8 cellular contexts compared by ENCODE assay signal in genomic region chr9:91360551-91361293, GRCh38. TPM values are rescaled to one million over a fixed set of nuclear protein-coding genes. Genes with fewer than 3 reads are reported as not detected.
A peak's percentile ranks its signal among the peaks of the same experiment; 100 is the strongest.
DNase-seq lines count a peak whose midpoint lies in the region; ATAC-seq, FAIRE-seq and TF ChIP-seq lines count a peak whose summit lies in the region.

No MANE protein-coding gene starts in this region.

- 1% methylated on average over 10 of the region's 10 CpGs for WGBS in K562 (ENCODE audit: insufficient coverage, low coverage, missing lambda C conversion rate)

- peak overlapping the region; percentile 97 for H3K4me2 ChIP-seq in K562 (ENCODE audit: insufficient read depth, low read length)

- TF ChIP-seq RAD21 in K562 (CRISPR knock-in tag; conservative IDR thresholded peaks at IDR 0.05 in 1 of 2, IDR thresholded peaks at IDR 0.05 in 1 of 2), result no peak

- H3K79me2 ChIP-seq in K562 (ENCODE audit: control insufficient read depth, insufficient read depth, low read length), result peaks cover 50% of the 10 kb centered on the region

- H3K4me1 Mint-ChIP-seq in Calu3 (ENCODE audit: low read depth, unreplicated experiment), result peaks cover 26% of the 10 kb centered on the region

- H3K9me3 Mint-ChIP-seq in Calu3 (ENCODE audit: low read depth, unreplicated experiment), result no peaks in the 10 kb centered on the region

- TF ChIP-seq EP300 in K562 (IDR thresholded peaks at IDR 0.05; ENCODE audit: low read length), result no peak

- CTCF ChIA-PET in Calu3 (lab: Charles Lee), result interaction anchor here (1.2 kb wide), 1 partner anchor 446 kb away, joined by 3 read pairs; no protein-coding TSS in a partner anchor
- CTCF ChIA-PET in K562 (lab: Yijun Ruan, JAX; ENCODE audit: low intra/inter-chr PET ratio), result interaction anchor here (0.7 kb wide), 1 partner anchor 61 kb away, joined by 7 read pairs; no protein-coding TSS in a partner anchor

- H3K27ac Mint-ChIP-seq in Calu3 (ENCODE audit: unreplicated experiment), result peak overlapping the region; percentile 83

- DNase-seq in Calu3 (no peak), K562 (ENCODE audit: extremely low read depth in 1 of 4, low spot score in 3 of 4) (peak in 1 of 4 experiments; percentile 6), left lung (no peak), thoracic aorta (ENCODE audit: low spot score) (no peak), ACHN (no peak), GOT3 (lab: John Stamatoyannopoulos, UW) (no peak)
- no peak for DNase-seq in Jurkat, Clone E6-1 (ENCODE audit: low read depth, low spot score)

- H3K27me3 Mint-ChIP-seq in Calu3 (ENCODE audit: unreplicated experiment), result no peaks in the 10 kb centered on the region

- ATAC-seq in K562, result peak; percentile 19; the same call in 2 of the 3 replicates
- ATAC-seq in left lung, result peak; percentile 15
- ATAC-seq in thoracic aorta (ENCODE audit: insufficient number of reproducible peaks, low FRiP score, low read depth), result no peak
- ATAC-seq in GM19467 (IDR thresholded peaks at IDR 0.05; ENCODE audit: unreplicated experiment), result no peak

- in situ Hi-C loops in K562 (cut with MboI), result loop anchor here (5.0 kb wide), 1 partner anchor 62 kb away; the partner anchor contains the start of gene NFIL3
- in situ Hi-C loops in ACHN (cut with HindIII; ENCODE audit: low pct_ligation_motif_present, low pct_unique_long_range_greater_than_20kb, low sequenced_read_pairs), result no loop called here

- H4K20me1 ChIP-seq in K562 (replicated peaks; ENCODE audit: control insufficient read depth, insufficient read depth, low read length), result no peaks in the 10 kb centered on the region

- H3K4me3 Mint-ChIP-seq in Calu3 (ENCODE audit: low read depth, unreplicated experiment), result peak overlapping the region; percentile 91

- TF ChIP-seq CTCF in Calu3 (IDR thresholded peaks at IDR 0.05; ENCODE audit: unreplicated experiment), result no peak
- no peak for TF ChIP-seq CTCF in K562 (IDR thresholded peaks at IDR 0.05 in 2 of 3, conservative IDR thresholded peaks at IDR 0.05 in 1 of 3; ENCODE audit: insufficient read depth in 2 of 3, low read depth in 1 of 3, low read length in 3 of 3)
- no peak for TF ChIP-seq CTCF in left lung (IDR thresholded peaks at IDR 0.05)
- no peak for TF ChIP-seq CTCF in thoracic aorta (IDR thresholded peaks at IDR 0.05)

- H3K27me3 ChIP-seq in K562 (ENCODE audit: control insufficient read depth in 2 of 2, insufficient read depth in 2 of 2, low read length in 2 of 2) (no peaks in the 10 kb centered on the region), left lung (no peaks in the 10 kb centered on the region), thoracic aorta (replicated peaks; ENCODE audit: insufficient read depth) (no peaks in the 10 kb centered on the region)

- peaks cover 36% of the 10 kb centered on the region for H3K36me3 ChIP-seq in K562 (ENCODE audit: control insufficient read depth, insufficient read depth, low read length)
- H3K36me3 ChIP-seq in left lung, result no peaks in the 10 kb centered on the region
- no peaks in the 10 kb centered on the region for H3K36me3 ChIP-seq in thoracic aorta

- peaks cover 13 to 15% of the 10 kb centered on the region in 2 experiments; a peak in 3 of 5 replicates for H3K4me1 ChIP-seq in K562 (replicated peaks in 1 of 2; ENCODE audit: control insufficient read depth in 2 of 2, insufficient read depth in 2 of 2, low read length in 2 of 2)
- peaks cover 11 to 31% of the 10 kb centered on the region in 2 donors for H3K4me1 ChIP-seq in left lung
- peaks cover 14 to 27% of the 10 kb centered on the region in 2 donors for H3K4me1 ChIP-seq in thoracic aorta (ENCODE audit: control insufficient read depth in 1 of 2, low read depth in 2 of 2)

- H3K36me3 Mint-ChIP-seq in Calu3 (ENCODE audit: insufficient read depth, unreplicated experiment), result peaks cover 17% of the 10 kb centered on the region

- BruUV-seq in Calu3 (replicated peaks; lab: Mats Ljungman, UMichigan) (no TSS peak), K562 (replicated peaks; lab: Mats Ljungman, UMichigan) (TSS peak; percentile 39)

- TF ChIP-seq POLR2A in K562 (conservative IDR thresholded peaks at IDR 0.05), result no peak

- peak overlapping the region; percentile 92 to 97 for H3K9ac ChIP-seq in K562 (ENCODE audit: insufficient read depth in 1 of 2, low read depth in 2 of 2, low read length in 2 of 2)

- H3K9me3 ChIP-seq in K562 (replicated peaks; ENCODE audit: control insufficient read depth, insufficient read depth, low read depth, low read length) (peaks cover 8% of the 10 kb centered on the region), left lung (no peaks in the 10 kb centered on the region), thoracic aorta (no peaks in the 10 kb centered on the region)

- intact Hi-C loops in Calu3 (cut with micrococcal nuclease; ENCODE audit: unreplicated experiment) (no loop called here), K562 (cut with micrococcal nuclease) (loop anchor here (1.0 kb wide), 1 partner anchor 59 kb away; no protein-coding TSS in a partner anchor), left lung (cut with DNase I) (no loop called here)

- POLR2A ChIA-PET in K562 (lab: Yijun Ruan, JAX), result interaction anchor here (0.9 to 3.0 kb wide), 6 partner anchors 9 to 63 kb away, joined by 3 to 12 read pairs (median 5); partner anchors contain the start of gene NFIL3

- peak overlapping the region; percentile 89 for H3K4me3 ChIP-seq in Jurkat, Clone E6-1 (ENCODE audit: low read length)
- H3K4me3 ChIP-seq in K562 (peak overlapping the region; percentile 96), left lung (peak overlapping the region; percentile 99 to 100), thoracic aorta (peak overlapping the region; percentile 95)

- H2AFZ ChIP-seq in K562 (ENCODE audit: low read depth, low read length), result peak overlapping the region; percentile 100

- no peaks in the 10 kb centered on the region for H3K9me1 ChIP-seq in K562 (ENCODE audit: control insufficient read depth, insufficient read depth, low read length)

- H3K27ac ChIP-seq in K562 (ENCODE audit: extremely low read depth, low read depth, low read length), result peak overlapping the region; percentile 93
- H3K27ac ChIP-seq in left lung, result peak overlapping the region; percentile 85 to 88
- peak overlapping the region; percentile 81 to 85 for H3K27ac ChIP-seq in thoracic aorta

- peak; percentile 26 for FAIRE-seq in K562 (lab: Jason Lieb, UNC)

TF ChIP-seq in K562, 482 proteins besides CTCF, POLR2A, EP300 and RAD21:
- TF ChIP-seq ZKSCAN3 (CRISPR knock-in tag; IDR thresholded peaks at IDR 0.05) (no peak), AFF1 (IDR thresholded peaks at IDR 0.05; ENCODE audit: low read depth in 1 of 2, partially characterized antibody in 2 of 2) (peak in 1 of 2 experiments; percentile 45), ZNF316 (IDR thresholded peaks at IDR 0.05) (peak; percentile 80)

RNA-seq across cellular contexts. Expression of gene AUH, which starts 1.0 kb away (rescaled TPM):
- total RNA-seq in Calu3 (2022), result 12.6 and 13.4 TPM in 2 replicates
- 14.5 TPM for polyA plus RNA-seq in Jurkat, Clone E6-1 (2012; ENCODE audit: insufficient read depth, insufficient read length)
- total RNA-seq in K562 (2011; cell fraction: chromatin; rRNA removed; ENCODE audit: low replicate concordance), result 16.8 and 53.1 TPM in 2 replicates
- total RNA-seq in K562 (2011; cell fraction: nucleolus; rRNA removed), result 7.8 and 11.6 TPM in 2 replicates
- 18.8 and 30.1 TPM in 2 replicates for total RNA-seq in K562 (2011; cell fraction: nucleoplasm; rRNA removed)
- 29.0 and 32.8 TPM in 2 replicates for total RNA-seq in K562 (2014; rRNA removed)
- 11.1 and 12.4 TPM in 2 replicates for total RNA-seq in K562 (2014; rRNA removed; fragmentation: Illumina TruSeq; extraction: Trizol)
- total RNA-seq in K562 (2015; rRNA removed; fragmentation: Illumina TruSeq; extraction: Trizol), result 9.4 and 10.1 TPM in 2 replicates
- total RNA-seq in K562 (2021), result 12.7 and 13.5 TPM in 2 replicates
- polyA plus RNA-seq in K562 (2011; rRNA removed), result 6.3 and 6.9 TPM in 2 replicates
- 2.6 and 3.3 TPM in 2 replicates for polyA plus RNA-seq in K562 (2011; cell fraction: cytosol; rRNA removed)
- 10.3 and 13.3 TPM in 2 replicates for polyA plus RNA-seq in K562 (2011; cell fraction: nucleus; rRNA removed)
- 6.8 and 9.1 TPM in 2 replicates for polyA plus RNA-seq in K562 (2012)
- polyA plus RNA-seq in K562 (2014; fragmentation: Illumina TruSeq; extraction: Trizol), result 6.1 and 6.3 TPM in 2 replicates
- 1 to 10 TPM; 3.4 to 4.5 TPM for polyA plus RNA-seq in K562 (2014; fragmentation: Nextera tagmentation; extraction: Ambion mirVana)
- 16.3 and 16.8 TPM in 2 replicates for polyA plus RNA-seq in K562 (2014; rRNA removed)
- polyA minus RNA-seq in K562 (2011; rRNA and poly(A)+ RNA removed), result 11.6 and 12.7 TPM in 2 replicates
- polyA minus RNA-seq in K562 (2011; cell fraction: cytosol; rRNA and poly(A)+ RNA removed), result 2.7 and 3.0 TPM in 2 replicates
- polyA minus RNA-seq in K562 (2011; cell fraction: nucleus; rRNA and poly(A)+ RNA removed), result 22.3 and 25.0 TPM in 2 replicates
- 10 to 100 TPM; 13.6 to 16.8 TPM for total RNA-seq in left lung
- total RNA-seq in thoracic aorta, result 10 to 100 TPM; 27.4 to 36.1 TPM

Comparison
In these comparisons a context has a peak if more than half of its experiments do, and no peak if none do; other contexts are left out.
1. ATAC-seq: peak in K562 (single experiment) and left lung (single experiment); none in thoracic aorta (single experiment) and GM19467 (single experiment).
2. Peak in every context shown above with its lines, with median percentiles within 50 percentile points of each other: H3K4me3 ChIP-seq and H3K27ac ChIP-seq.